Comparison of ENCODE assay signal across 10 cellular contexts in genomic region chr1:32991386-32991785, GRCh38. TPM values are rescaled to one million over a fixed set of nuclear protein-coding genes. Genes with fewer than 3 reads are reported as not detected.
DNase-seq lines count a peak whose midpoint lies in the region; ATAC-seq and TF ChIP-seq lines count a peak whose summit lies in the region.
"Had no signal": no experiment of that assay in that cellular context is flagged by ENCODE, and none has a peak within 500 bp of the region (broad histone marks: within the 10 kb centered on the region; RNA-seq: fewer than 3 reads in every experiment).

No MANE protein-coding gene starts in this region.

- peaks cover 0 to 3% (median 0%) of the 10 kb centered on the region in 3 donors for H3K36me3 ChIP-seq in skeletal muscle tissue (ENCODE audit: control insufficient read depth in 3 of 3, insufficient read depth in 3 of 3, low read length in 3 of 3)

- H3K27ac Mint-ChIP-seq in dendritic cell treated with granulocyte-macrophage colony-stimulating factor and Interleukin-4, amounts not matched to agents 40 ng/mL and 50 ng/mL, for 4 days = peak overlapping the region; percentile 99

- TF ChIP-seq CTCF in coronary artery (IDR thresholded peaks at IDR 0.05) = no peak

- no peak overlapping the region for H3K9ac ChIP-seq in skeletal muscle tissue (ENCODE audit: low read depth in 1 of 3, low read length in 3 of 3)

- no peaks in the 10 kb centered on the region for H3K27me3 ChIP-seq in skeletal muscle tissue (ENCODE audit: control insufficient read depth in 3 of 3, insufficient read depth in 3 of 3, low read length in 3 of 3)

- H3K4me1 Mint-ChIP-seq in dendritic cell treated with granulocyte-macrophage colony-stimulating factor and Interleukin-4, amounts not matched to agents 40 ng/mL and 50 ng/mL, for 4 days (ENCODE audit: low read depth) = peaks cover 92% of the 10 kb centered on the region

- DNase-seq in Caki2 (ENCODE audit: low read depth) (peak; percentile 84), M059J (ENCODE audit: low read depth) (peak; percentile 48), midbrain (lab: John Stamatoyannopoulos, UW) (no peak), coronary artery (ENCODE audit: low spot score) (no peak)
- DNase-seq: NCI-H2107, psoas muscle had no signal

- peaks cover 23 to 39% (median 29%) of the 10 kb centered on the region in 3 donors for H3K4me1 ChIP-seq in skeletal muscle tissue (ENCODE audit: control insufficient read depth in 3 of 3, insufficient read depth in 3 of 3, low read length in 3 of 3)

- no peak overlapping the region for H3K4me3 ChIP-seq in skeletal muscle tissue (ENCODE audit: low read length in 3 of 3)
- no peak overlapping the region for H3K4me3 ChIP-seq in coronary artery
- H3K4me3 ChIP-seq: psoas muscle had no signal

- H3K4me3 Mint-ChIP-seq in dendritic cell treated with granulocyte-macrophage colony-stimulating factor and Interleukin-4, amounts not matched to agents 40 ng/mL and 50 ng/mL, for 4 days = peak overlapping the region; percentile 55
- H3K4me3 Mint-ChIP-seq: WTC11 had no signal

- H3K27ac ChIP-seq in skeletal muscle tissue (ENCODE audit: low read depth, low read length) (peak overlapping the region; percentile 28), coronary artery (peak overlapping the region in 1 of 2 donors; percentile 75)

- no peaks in the 10 kb centered on the region for H3K9me3 ChIP-seq in skeletal muscle tissue (ENCODE audit: control insufficient read depth in 3 of 3, low read length in 3 of 3)
- H3K9me3 ChIP-seq: psoas muscle had no signal

- intact Hi-C loops in dendritic cell treated with granulocyte-macrophage colony-stimulating factor and Interleukin-4, amounts not matched to agents 40 ng/mL and 50 ng/mL, for 4 days (cut with micrococcal nuclease) = no loop called here

- in situ Hi-C loops in Caki2 (cut with HindIII; ENCODE audit: low pct_unique_long_range_greater_than_20kb, low sequenced_read_pairs) = no loop called here

- H3K36me3 Mint-ChIP-seq in dendritic cell treated with granulocyte-macrophage colony-stimulating factor and Interleukin-4, amounts not matched to agents 40 ng/mL and 50 ng/mL, for 4 days (ENCODE audit: low read depth) = peaks cover 5% of the 10 kb centered on the region
- H3K36me3 Mint-ChIP-seq: WTC11 had no signal

- no peak for ATAC-seq in SK-N-SH treated with all-trans-retinoic acid at 6 μM for 48 hours

- no peaks in the 10 kb centered on the region for H3K9me3 Mint-ChIP-seq in dendritic cell treated with granulocyte-macrophage colony-stimulating factor and Interleukin-4, amounts not matched to agents 40 ng/mL and 50 ng/mL, for 4 days
- H3K9me3 Mint-ChIP-seq: WTC11 had no signal

- no peaks in the 10 kb centered on the region for H3K27me3 Mint-ChIP-seq in dendritic cell treated with granulocyte-macrophage colony-stimulating factor and Interleukin-4, amounts not matched to agents 40 ng/mL and 50 ng/mL, for 4 days

TF ChIP-seq in SK-N-SH treated with all-trans-retinoic acid at 6 μM for 48 hours, 23 proteins besides CTCF, POLR2A, EP300 and RAD21:
- TF ChIP-seq ARNTL (CRISPR knock-in tag; IDR thresholded peaks at IDR 0.05; ENCODE audit: borderline replicate concordance, low read depth) = no peak
- no peak for TF ChIP-seq CSRNP3 (CRISPR knock-in tag; IDR thresholded peaks at IDR 0.05)
- TF ChIP-seq PATZ1 (CRISPR knock-in tag; IDR thresholded peaks at IDR 0.05; ENCODE audit: borderline replicate concordance) = no peak
- TF ChIP-seq ISL1 (CRISPR knock-in tag; IDR thresholded peaks at IDR 0.05) = no peak
- TF ChIP-seq SNAI2 (CRISPR knock-in tag; IDR thresholded peaks at IDR 0.05) = no peak
- TF ChIP-seq TOX (CRISPR knock-in tag; IDR thresholded peaks at IDR 0.05; ENCODE audit: borderline replicate concordance) = no peak
- TF ChIP-seq ZFP30 (CRISPR knock-in tag; IDR thresholded peaks at IDR 0.05) = no peak
- no peak for TF ChIP-seq ZC3H10 (CRISPR knock-in tag; IDR thresholded peaks at IDR 0.05)

RNA-seq across cellular contexts. Expression of gene RNF19B, which starts 26.8 kb away (rescaled TPM):
- 14.9 and 29.2 TPM in 2 replicates for total RNA-seq in Caki2 (2014; rRNA removed; shearing (Covaris generic); ENCODE audit: low replicate concordance)
- total RNA-seq in M059J (2014; rRNA removed; shearing (Covaris generic)) = 9.0 and 11.9 TPM in 2 replicates
- 5.7 TPM for total RNA-seq in skeletal muscle tissue

RNA-seq across cellular contexts. Expression of gene AK2, which starts 45.3 kb away (rescaled TPM):
- 326 and 384 TPM in 2 replicates for total RNA-seq in Caki2 (2014; rRNA removed; shearing (Covaris generic); ENCODE audit: low replicate concordance)
- total RNA-seq in M059J (2014; rRNA removed; shearing (Covaris generic)) = 255 and 332 TPM in 2 replicates
- total RNA-seq in skeletal muscle tissue = 64.2 TPM

Comparison
In these comparisons a context has a peak if more than half of its experiments do, and no peak if none do; other contexts are left out.
1. DNase-seq: peak in Caki2 (single experiment) and M059J (single experiment); none in midbrain (single experiment) and coronary artery (single experiment).